ENCODE assay signal across 8 cellular contexts in the genomic region with DNA sequence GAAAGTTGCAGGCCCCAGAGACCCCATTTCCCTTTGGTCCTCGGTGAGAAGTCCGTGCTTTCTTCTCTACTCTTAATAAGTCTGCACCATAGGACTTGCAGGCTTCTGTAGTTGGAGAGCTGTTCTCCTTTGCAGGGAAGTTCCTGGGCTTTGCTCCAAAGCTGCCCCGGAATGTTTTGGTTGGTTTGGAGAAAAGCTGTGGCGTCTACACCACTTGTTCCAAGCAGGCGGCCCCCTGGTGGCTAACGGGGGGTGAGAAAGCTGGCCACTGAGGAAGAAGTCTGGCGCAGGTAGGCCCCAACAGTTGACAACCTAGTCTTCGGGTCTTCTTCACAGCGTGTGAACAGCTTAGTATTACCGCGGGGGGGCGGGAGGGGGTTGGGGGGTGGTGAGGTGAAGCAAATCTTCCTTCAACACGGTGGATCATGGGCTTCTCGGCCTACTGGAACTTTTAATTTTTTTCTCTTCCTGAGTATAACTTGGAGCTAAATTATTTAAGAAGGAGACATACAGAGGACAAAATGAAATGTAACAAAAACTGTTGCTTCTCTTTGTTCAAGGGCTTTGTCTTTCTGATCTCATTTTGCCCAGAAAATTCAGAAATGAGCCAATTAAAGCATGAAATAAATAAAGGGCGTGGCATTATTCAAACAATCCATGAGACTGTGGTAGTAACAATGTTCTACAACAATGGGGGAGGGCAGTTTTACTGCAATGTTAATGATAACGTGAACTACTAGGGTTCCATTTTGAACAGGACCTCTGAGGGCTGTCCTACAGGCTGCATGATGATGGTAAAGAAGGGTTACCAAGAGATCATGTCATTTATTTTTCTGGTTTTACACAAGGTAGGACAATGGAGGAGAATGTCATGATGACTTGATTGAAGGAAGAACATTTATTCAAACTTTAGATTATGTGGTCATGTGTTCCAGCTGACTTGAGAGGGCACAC. TPM values are rescaled to one million over a fixed set of nuclear protein-coding genes. Genes with fewer than 3 reads are reported as not detected.
DNase-seq lines count a peak whose midpoint lies in the region; ATAC-seq and TF ChIP-seq lines count a peak whose summit lies in the region.

No MANE protein-coding gene starts in this region.

- H3K79me2 ChIP-seq in OCI-LY3 (ENCODE audit: low read length) (no peaks in the 10 kb centered on the region), osteoblast (ENCODE audit: insufficient read depth, low read length) (no peaks in the 10 kb centered on the region)

- no peak overlapping the region for H3K27ac ChIP-seq in OCI-LY3 (ENCODE audit: low read length)
- H3K27ac ChIP-seq in osteoblast (ENCODE audit: low read depth, low read length), result no peak overlapping the region

- peaks cover 37% of the 10 kb centered on the region for H3K4me1 ChIP-seq in OCI-LY3 (ENCODE audit: low read length)
- H3K4me1 ChIP-seq in osteoblast (ENCODE audit: insufficient read depth, low read length), result no peaks in the 10 kb centered on the region

- peak; percentile 40 for DNase-seq in GM12865 (ENCODE audit: low read depth)
- peak; percentile 69 for DNase-seq in fibroblast of pulmonary artery (ENCODE audit: low read depth)
- peak; percentile 91 for DNase-seq in osteoblast (ENCODE audit: insufficient read length, low spot score, missing footprints)
- no peak for DNase-seq in activated T-cell treated with anti-CD3 and anti-CD28 coated beads, Interleukin-2, amount 50 U/mL, for 4 hours

- no peaks in the 10 kb centered on the region for H3K9me3 Mint-ChIP-seq in activated T-cell treated with anti-CD3 and anti-CD28 coated beads, Interleukin-2, amount 50 U/mL, for 4 hours

- H3K36me3 ChIP-seq in OCI-LY3 (replicated peaks; ENCODE audit: low read depth, low read length) (no peaks in the 10 kb centered on the region), osteoblast (ENCODE audit: insufficient read depth, low read length) (no peaks in the 10 kb centered on the region)

- no peaks in the 10 kb centered on the region for H3K4me1 Mint-ChIP-seq in activated T-cell treated with anti-CD3 and anti-CD28 coated beads, Interleukin-2, amount 50 U/mL, for 4 hours (ENCODE audit: low read depth)

- peaks cover 48% of the 10 kb centered on the region for H3K27me3 ChIP-seq in OCI-LY3 (ENCODE audit: low read depth, low read length)
- H3K27me3 ChIP-seq in osteoblast (ENCODE audit: insufficient read depth, low read length), result peaks cover 39% of the 10 kb centered on the region

- H3K4me2 ChIP-seq in OCI-LY3 (ENCODE audit: low read length) (no peak overlapping the region), osteoblast (ENCODE audit: insufficient read depth, low read length) (no peak overlapping the region)

- H3K4me3 Mint-ChIP-seq in activated T-cell treated with anti-CD3 and anti-CD28 coated beads, Interleukin-2, amount 50 U/mL, for 4 hours, result no peak overlapping the region

- H3K9ac ChIP-seq in OCI-LY3 (ENCODE audit: low read length), result no peak overlapping the region

- H2AFZ ChIP-seq in OCI-LY3 (ENCODE audit: low read depth, low read length) (no peak overlapping the region), osteoblast (ENCODE audit: low read length) (no peak overlapping the region)

- peaks cover 57% of the 10 kb centered on the region for H3K27me3 Mint-ChIP-seq in activated T-cell treated with anti-CD3 and anti-CD28 coated beads, Interleukin-2, amount 50 U/mL, for 4 hours (ENCODE audit: low read depth)

- H4K20me1 ChIP-seq in OCI-LY3 (ENCODE audit: insufficient read depth, low read length), result peaks cover 16% of the 10 kb centered on the region; the same call in 1 of the 2 replicates
- no peaks in the 10 kb centered on the region for H4K20me1 ChIP-seq in osteoblast (ENCODE audit: insufficient read depth, low read length)

- TF ChIP-seq CTCF in GM12865 (IDR thresholded peaks at IDR 0.05; ENCODE audit: insufficient read depth, low read depth, low read length, missing control alignments) (peak; percentile 46), OCI-LY3 (IDR thresholded peaks at IDR 0.05; ENCODE audit: low read depth, low read length) (peak; percentile 17; the same call in 1 of the 2 replicates), fibroblast of pulmonary artery (IDR thresholded peaks at IDR 0.05; ENCODE audit: low read length, missing control alignments) (peak; percentile 41), osteoblast (IDR thresholded peaks at IDR 0.05; ENCODE audit: extremely low read depth, low read depth, low read length) (peak; percentile 39)

- ATAC-seq in HG02623 (IDR thresholded peaks at IDR 0.05; ENCODE audit: unreplicated experiment), result no peak
- ATAC-seq in HG03432 (IDR thresholded peaks at IDR 0.05; ENCODE audit: unreplicated experiment), result no peak
- no peak for ATAC-seq in HG02588 (IDR thresholded peaks at IDR 0.05; ENCODE audit: unreplicated experiment)
- no peak for ATAC-seq in activated T-cell treated with anti-CD3 and anti-CD28 coated beads, Interleukin-2, amount 50 U/mL, for 4 hours

- H3K36me3 Mint-ChIP-seq in activated T-cell treated with anti-CD3 and anti-CD28 coated beads, Interleukin-2, amount 50 U/mL, for 4 hours (ENCODE audit: insufficient read depth), result no peaks in the 10 kb centered on the region

- H3K4me3 ChIP-seq in GM12865 (ENCODE audit: low read depth, low read length) (no peak overlapping the region), OCI-LY3 (ENCODE audit: low read length) (no peak overlapping the region), fibroblast of pulmonary artery (replicated peaks; ENCODE audit: low read depth, low read length) (no peak overlapping the region), osteoblast (ENCODE audit: insufficient read depth, low read length) (no peak overlapping the region)

- H3K9me3 ChIP-seq in OCI-LY3 (ENCODE audit: insufficient read depth, low read length) (no peaks in the 10 kb centered on the region), osteoblast (ENCODE audit: low read depth, low read length) (no peaks in the 10 kb centered on the region)

RNA-seq across cellular contexts. Expression of a gene that starts 2.2 kb away (rescaled TPM):
- 0.36 and 0.88 TPM in 2 replicates for total RNA-seq in osteoblast
- total RNA-seq in activated T-cell treated with anti-CD3 and anti-CD28 coated beads, Interleukin-2, amount 50 U/mL, for 4 hours, result not detected
